Comparison of ENCODE assay signal across 13 cellular contexts in genomic region chr10:16944081-16944922, GRCh38.
DNase-seq lines count a peak whose midpoint lies in the region; FAIRE-seq and TF ChIP-seq lines count a peak whose summit lies in the region.
"Had no signal": no experiment of that assay in that cellular context is flagged by ENCODE, and none has a peak within 500 bp of the region (broad histone marks: within the 10 kb centered on the region; RNA-seq: fewer than 3 reads in every experiment).

No MANE protein-coding gene starts in this region.

- intact Hi-C loops in Caco-2 (cut with micrococcal nuclease; ENCODE audit: unreplicated experiment), result no loop called here

- H3K27me3 Mint-ChIP-seq in neural progenitor cell (ENCODE audit: insufficient read depth, low read depth) (no peaks in the 10 kb centered on the region), Caco-2 (ENCODE audit: insufficient read depth, unreplicated experiment) (peaks cover 12% of the 10 kb centered on the region)
- no peaks in the 10 kb centered on the region for H3K27me3 Mint-ChIP-seq in activated naive CD4-positive, alpha-beta T cell treated with anti-CD3 and anti-CD28 coated beads, Interleukin-2, amount 10 ng/mL, durations not matched to agents 7 days and 5 days

- peaks cover 3% of the 10 kb centered on the region for H3K36me3 Mint-ChIP-seq in neural progenitor cell
- H3K36me3 Mint-ChIP-seq in Caco-2 (ENCODE audit: insufficient read depth, unreplicated experiment), result no peaks in the 10 kb centered on the region
- no peaks in the 10 kb centered on the region for H3K36me3 Mint-ChIP-seq in activated naive CD4-positive, alpha-beta T cell treated with anti-CD3 and anti-CD28 coated beads, Interleukin-2, amount 10 ng/mL, durations not matched to agents 7 days and 5 days
- H3K36me3 Mint-ChIP-seq: natural killer cell had no signal

- no peak overlapping the region for H2AFZ ChIP-seq in neural progenitor cell (replicated peaks)

- no peaks in the 10 kb centered on the region for H3F3A ChIP-seq in neural progenitor cell (ENCODE audit: low read depth)

- CTCF ChIA-PET in Caco-2 (lab: Charles Lee), result no interaction called here
- CTCF ChIA-PET in activated naive CD4-positive, alpha-beta T cell treated with anti-CD3 and anti-CD28 coated beads, Interleukin-2, amount 10 ng/mL, durations not matched to agents 7 days and 5 days (lab: Charles Lee), result interaction anchor here (0.6 kb wide), 1 partner anchor 194 kb away, joined by 3 read pairs; no protein-coding TSS in a partner anchor

- FAIRE-seq in GM19239 (lab: Jason Lieb, UNC), result no peak

- no peaks in the 10 kb centered on the region for H4K20me1 ChIP-seq in neural progenitor cell (ENCODE audit: low read depth)

- no peak overlapping the region for H3K4me2 ChIP-seq in neural progenitor cell

- no peaks in the 10 kb centered on the region for H3K79me2 ChIP-seq in neural progenitor cell (ENCODE audit: low read depth)

- H3K9me3 Mint-ChIP-seq in neural progenitor cell (peaks cover 2% of the 10 kb centered on the region), Caco-2 (ENCODE audit: unreplicated experiment) (no peaks in the 10 kb centered on the region)
- no peaks in the 10 kb centered on the region for H3K9me3 Mint-ChIP-seq in activated naive CD4-positive, alpha-beta T cell treated with anti-CD3 and anti-CD28 coated beads, Interleukin-2, amount 10 ng/mL, durations not matched to agents 7 days and 5 days
- H3K9me3 Mint-ChIP-seq: natural killer cell had no signal

- no peak overlapping the region for H3K27ac ChIP-seq in neural progenitor cell

- H3K9me3 ChIP-seq in neural progenitor cell (ENCODE audit: low read depth), result no peaks in the 10 kb centered on the region
- no peaks in the 10 kb centered on the region for H3K9me3 ChIP-seq in Caco-2

- H3K27ac Mint-ChIP-seq in neural progenitor cell (peak overlapping the region; percentile 48), Caco-2 (ENCODE audit: unreplicated experiment) (no peak overlapping the region)
- no peak overlapping the region for H3K27ac Mint-ChIP-seq in activated naive CD4-positive, alpha-beta T cell treated with anti-CD3 and anti-CD28 coated beads, Interleukin-2, amount 10 ng/mL, durations not matched to agents 7 days and 5 days
- H3K27ac Mint-ChIP-seq: natural killer cell had no signal

- H3K27me3 ChIP-seq in neural progenitor cell (no peaks in the 10 kb centered on the region), Caco-2 (replicated peaks; ENCODE audit: control insufficient read depth, insufficient read depth, low read length) (no peaks in the 10 kb centered on the region)

- H3K4me1 Mint-ChIP-seq in neural progenitor cell (peaks cover 40% of the 10 kb centered on the region), Caco-2 (ENCODE audit: low read depth, unreplicated experiment) (no peaks in the 10 kb centered on the region)
- H3K4me1 Mint-ChIP-seq in activated naive CD4-positive, alpha-beta T cell treated with anti-CD3 and anti-CD28 coated beads, Interleukin-2, amount 10 ng/mL, durations not matched to agents 7 days and 5 days, result no peaks in the 10 kb centered on the region
- H3K4me1 Mint-ChIP-seq: natural killer cell had no signal

- H3K4me3 Mint-ChIP-seq in neural progenitor cell, result no peak overlapping the region
- H3K4me3 Mint-ChIP-seq in Caco-2 (ENCODE audit: unreplicated experiment), result no peak overlapping the region
- no peak overlapping the region for H3K4me3 Mint-ChIP-seq in activated naive CD4-positive, alpha-beta T cell treated with anti-CD3 and anti-CD28 coated beads, Interleukin-2, amount 10 ng/mL, durations not matched to agents 7 days and 5 days
- H3K4me3 Mint-ChIP-seq: natural killer cell had no signal

- H3K4me3 ChIP-seq in AG10803 (ENCODE audit: low read length) (peak overlapping the region; percentile 40; the same call in 1 of the 2 replicates), neural progenitor cell (no peak overlapping the region), Caco-2 (ENCODE audit: low read depth, low read length) (no peak overlapping the region)

- H3K9ac ChIP-seq in neural progenitor cell, result no peak overlapping the region

- DNase-seq in AG10803 (ENCODE audit: low read depth) (peak; percentile 95), NOMO-1 (lab: John Stamatoyannopoulos, UW; ENCODE audit: unreplicated experiment in 2 of 2) (peak; percentile 22 to 72), epidermal melanocyte (ENCODE audit: insufficient read length, low spot score) (peak; percentile 69), neural progenitor cell (ENCODE audit: low spot score) (no peak), NCI-H446 treated with DMSO at 0.1 percent for 48 hours (lab: John Stamatoyannopoulos, UW) (no peak), Caco-2 (no peak), GM19239 (ENCODE audit: insufficient read length, low spot score) (no peak)
- no peak for DNase-seq in activated naive CD4-positive, alpha-beta T cell treated with anti-CD3 and anti-CD28 coated beads, Interleukin-2, amount 10 ng/mL, durations not matched to agents 7 days and 5 days
- DNase-seq: activated CD4-positive, alpha-beta T cell treated with anti-CD3 and anti-CD28 coated beads for 4 hours; COR-L47; natural killer cell; NCI-H2081 treated with DMSO at 0.1 percent for 48 hours; SHP77 treated with DMSO at 0.1 percent for 48 hours had no signal

- BruUV-seq in Caco-2 (replicated peaks; lab: Mats Ljungman, UMichigan), result no TSS peak

- TF ChIP-seq CTCF in AG10803 (conservative IDR thresholded peaks at IDR 0.05; ENCODE audit: low read length), result no peak
- TF ChIP-seq CTCF in neural progenitor cell (IDR thresholded peaks at IDR 0.05), result no peak
- TF ChIP-seq CTCF in Caco-2 (IDR thresholded peaks at IDR 0.05; ENCODE audit: insufficient read depth in 1 of 2, low read depth in 1 of 2, low read length in 1 of 2, severe bottlenecking in 1 of 2, unreplicated experiment in 1 of 2), result no peak

- H3K36me3 ChIP-seq in neural progenitor cell, result no peaks in the 10 kb centered on the region
- H3K36me3 ChIP-seq in Caco-2 (ENCODE audit: control insufficient read depth, insufficient read depth, low read length), result no peaks in the 10 kb centered on the region

- H3K4me1 ChIP-seq in neural progenitor cell (no peaks in the 10 kb centered on the region), Caco-2 (no peaks in the 10 kb centered on the region)

- POLR2A ChIA-PET in Caco-2 (lab: Charles Lee), result no interaction called here

Comparison
In these comparisons a context has a peak if more than half of its experiments do, and no peak if none do; other contexts are left out.
1. DNase-seq: peak in AG10803 (single experiment), NOMO-1 (2 of 2) and epidermal melanocyte (single experiment); none in neural progenitor cell (single experiment), NCI-H446 treated with DMSO at 0.1 percent for 48 hours (single experiment), Caco-2 (0 of 2), GM19239 (single experiment) and activated naive CD4-positive, alpha-beta T cell treated with anti-CD3 and anti-CD28 coated beads, Interleukin-2, amount 10 ng/mL, durations not matched to agents 7 days and 5 days (single experiment).